Comparison of ENCODE assay signal across 2 cellular contexts in the genomic region with DNA sequence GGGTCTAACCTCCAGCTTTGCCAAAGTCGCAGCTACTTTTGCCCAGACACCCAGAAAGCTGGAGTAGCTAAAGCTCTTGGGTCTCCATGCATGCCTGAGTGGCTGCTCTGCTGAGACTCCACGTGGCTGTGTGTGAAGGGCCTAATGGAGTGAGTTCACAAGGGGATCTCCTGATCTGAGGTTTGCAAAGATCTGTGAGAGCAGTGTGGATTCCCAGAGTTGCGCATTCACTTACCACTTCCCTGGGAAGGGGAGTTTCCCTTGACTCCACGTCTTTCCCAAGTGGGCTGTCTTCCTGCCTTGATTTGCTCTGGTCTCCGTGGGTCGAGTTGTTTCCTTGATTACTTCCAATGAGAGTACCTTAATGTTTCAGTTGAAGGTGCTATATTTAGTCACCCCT.
TF ChIP-seq lines count a peak whose summit lies in the region.

No MANE protein-coding gene starts in this region.

TF ChIP-seq in GM23338, 12 proteins besides CTCF, POLR2A, EP300 and RAD21:
- TF ChIP-seq, protein P1, sequence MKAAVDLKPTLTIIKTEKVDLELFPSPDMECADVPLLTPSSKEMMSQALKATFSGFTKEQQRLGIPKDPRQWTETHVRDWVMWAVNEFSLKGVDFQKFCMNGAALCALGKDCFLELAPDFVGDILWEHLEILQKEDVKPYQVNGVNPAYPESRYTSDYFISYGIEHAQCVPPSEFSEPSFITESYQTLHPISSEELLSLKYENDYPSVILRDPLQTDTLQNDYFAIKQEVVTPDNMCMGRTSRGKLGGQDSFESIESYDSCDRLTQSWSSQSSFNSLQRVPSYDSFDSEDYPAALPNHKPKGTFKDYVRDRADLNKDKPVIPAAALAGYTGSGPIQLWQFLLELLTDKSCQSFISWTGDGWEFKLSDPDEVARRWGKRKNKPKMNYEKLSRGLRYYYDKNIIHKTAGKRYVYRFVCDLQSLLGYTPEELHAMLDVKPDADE (IDR thresholded peaks at IDR 0.05), result no peak

TF ChIP-seq in H1, 55 proteins besides CTCF, POLR2A, EP300 and RAD21:
- TF ChIP-seq SIRT6 (IDR thresholded peaks at IDR 0.05; ENCODE audit: low read length) (no peak), JUN (IDR thresholded peaks at IDR 0.05; ENCODE audit: low read depth, low read length) (no peak), HDAC6 (IDR thresholded peaks at IDR 0.05; ENCODE audit: low read depth, low read length) (no peak), GTF2F1 (IDR thresholded peaks at IDR 0.05; ENCODE audit: borderline replicate concordance, low read depth, low read length) (no peak), NRF1 (IDR thresholded peaks at IDR 0.05; ENCODE audit: low read depth, low read length) (no peak), SAP30 (IDR thresholded peaks at IDR 0.05; ENCODE audit: insufficient read depth, insufficient replicate concordance, low read length) (no peak), TAF1 (IDR thresholded peaks at IDR 0.05; ENCODE audit: low read depth, low read length) (no peak), FOSL1 (IDR thresholded peaks at IDR 0.05; ENCODE audit: insufficient read depth, low read depth, low read length) (no peak), POLR2AphosphoS5 (IDR thresholded peaks at IDR 0.05; ENCODE audit: low read depth, low read length) (no peak), CHD2 (IDR thresholded peaks at IDR 0.05; ENCODE audit: low read length) (no peak), SP2 (IDR thresholded peaks at IDR 0.05; ENCODE audit: low read length) (no peak), CREB1 (IDR thresholded peaks at IDR 0.05) (no peak), EZH2 (IDR thresholded peaks at IDR 0.05; ENCODE audit: low read depth, low read length, severe bottlenecking) (no peak)
